ENCODE assay signal across 8 cellular contexts in genomic region chr14:55454264-55455151, GRCh38. TPM values are rescaled to one million over a fixed set of nuclear protein-coding genes. Genes with fewer than 3 reads are reported as not detected.
DNase-seq lines count a peak whose midpoint lies in the region; ATAC-seq, FAIRE-seq and TF ChIP-seq lines count a peak whose summit lies in the region.

No MANE protein-coding gene starts in this region.

- TF ChIP-seq CTCF in GM12878 (IDR thresholded peaks at IDR 0.05 in 2 of 3, conservative IDR thresholded peaks at IDR 0.05 in 1 of 3; ENCODE audit: control insufficient read depth in 2 of 3, extremely low read depth in 1 of 3, insufficient read depth in 1 of 3, low read depth in 3 of 3, low read length in 3 of 3) = no peak

- no peak for TF ChIP-seq POLR2A in GM12878 (IDR thresholded peaks at IDR 0.05; ENCODE audit: low read depth, low read length)

- POLR2A ChIA-PET in GM12878 (lab: Charles Lee) = no interaction called here

- no peak overlapping the region for H3K27ac Mint-ChIP-seq in effector memory CD8-positive, alpha-beta T cell

- RAD21 ChIA-PET in GM12878 (lab: Charles Lee; ENCODE audit: unreplicated experiment) = no interaction called here

- H3K4me3 ChIP-seq in HAP-1 (no peak overlapping the region; the same call in 1 of the 2 replicates), GM12878 (no peak overlapping the region)

- 41% methylated on average over 14 of the region's 14 CpGs for WGBS in GM12878 (ENCODE audit: insufficient coverage, insufficient replicate concordance, low lambda C conversion rate, missing lambda C conversion rate)

- TF ChIP-seq EP300 in GM12878 (IDR thresholded peaks at IDR 0.05; ENCODE audit: borderline replicate concordance in 1 of 2, control insufficient read depth in 1 of 2, low read depth in 2 of 2, low read length in 2 of 2) = no peak

- no peak overlapping the region for H3K27ac ChIP-seq in GM12878 (ENCODE audit: control insufficient read depth, insufficient read depth)

- peak; percentile 19 for ATAC-seq in GM12878
- ATAC-seq in effector memory CD8-positive, alpha-beta T cell (replicated peaks) = no peak
- ATAC-seq in HG03139 (IDR thresholded peaks at IDR 0.05; ENCODE audit: unreplicated experiment) = no peak
- ATAC-seq in GM21737 (IDR thresholded peaks at IDR 0.05; ENCODE audit: unreplicated experiment) = no peak

- H3K4me2 ChIP-seq in GM12878 (ENCODE audit: control insufficient read depth, insufficient read depth) = no peak overlapping the region

- BruUV-seq in GM12878 (replicated peaks; lab: Mats Ljungman, UMichigan) = no TSS peak

- no peaks in the 10 kb centered on the region for H3K36me3 ChIP-seq in HAP-1 (replicated peaks)
- H3K36me3 ChIP-seq in GM12878 (ENCODE audit: control insufficient read depth in 2 of 2, insufficient read depth in 2 of 2, low read length in 1 of 2) = no peaks in the 10 kb centered on the region

- H3K36me3 Mint-ChIP-seq in effector memory CD8-positive, alpha-beta T cell (ENCODE audit: insufficient read depth) = no peaks in the 10 kb centered on the region

- SMC1A ChIA-PET in GM12878 (lab: Charles Lee; ENCODE audit: uncharacterized antibody, unreplicated experiment) = interaction anchor here (0.6 to 1.4 kb wide), 3 partner anchors 8 to 117 kb away, joined by 3 to 4 read pairs (median 4); no protein-coding TSS in a partner anchor

- no peak for TF ChIP-seq RAD21 in GM12878 (IDR thresholded peaks at IDR 0.05; ENCODE audit: insufficient read depth, low read depth, low read length)

- no peaks in the 10 kb centered on the region for H3K27me3 ChIP-seq in HAP-1 (ENCODE audit: low read depth)
- no peaks in the 10 kb centered on the region for H3K27me3 ChIP-seq in GM12878 (replicated peaks in 1 of 2; ENCODE audit: control insufficient read depth in 2 of 2, insufficient read depth in 2 of 2, low read length in 1 of 2)

- no peak overlapping the region for H3K9ac ChIP-seq in GM12878 (ENCODE audit: control insufficient read depth, insufficient read depth, low read length)

- no peaks in the 10 kb centered on the region for H3K9me3 ChIP-seq in HAP-1
- H3K9me3 ChIP-seq in GM12878 (replicated peaks; ENCODE audit: control insufficient read depth, insufficient read depth, low read length) = no peaks in the 10 kb centered on the region

- peaks cover 0 to 3% of the 10 kb centered on the region in 2 donors for H3K4me1 Mint-ChIP-seq in effector memory CD8-positive, alpha-beta T cell (ENCODE audit: low read depth in 2 of 2)

- no peaks in the 10 kb centered on the region for H3K79me2 ChIP-seq in GM12878 (ENCODE audit: control insufficient read depth, insufficient read depth, low read length)

- H4K20me1 ChIP-seq in GM12878 (ENCODE audit: control insufficient read depth, insufficient read depth) = no peaks in the 10 kb centered on the region

- H3K9me3 Mint-ChIP-seq in effector memory CD8-positive, alpha-beta T cell = no peaks in the 10 kb centered on the region

- DNase-seq in HAP-1 (ENCODE audit: low spot score in 2 of 2) (peak; percentile 89 to 91), NCI-H2196 treated with DMSO at 0.1 percent for 48 hours (lab: John Stamatoyannopoulos, UW; ENCODE audit: unreplicated experiment) (peak; percentile 55), GM12878 (ENCODE audit: low read depth, low spot score) (no peak), lung microvascular endothelial cell (ENCODE audit: low read depth in 2 of 2) (peak; percentile 63 to 89), cerebellar nuclear complex (lab: John Stamatoyannopoulos, UW) (no peak)
- no peak for DNase-seq in effector memory CD8-positive, alpha-beta T cell

- no peak for FAIRE-seq in GM12878 (lab: Jason Lieb, UNC)

- in situ Hi-C loops in HAP-1 (cut with MboI; ENCODE audit: low sequenced_read_pairs) (no loop called here), GM12878 (cut with MboI) (no loop called here)

- H3K27me3 Mint-ChIP-seq in effector memory CD8-positive, alpha-beta T cell = peaks cover 12 to 17% of the 10 kb centered on the region in 2 donors

- no peak overlapping the region for H2AFZ ChIP-seq in GM12878 (ENCODE audit: control insufficient read depth, low read depth, low read length)

- H3K4me3 Mint-ChIP-seq in effector memory CD8-positive, alpha-beta T cell = no peak overlapping the region

- CTCF ChIA-PET in GM12878 (lab: Yijun Ruan, JAX) = interaction anchor here (0.8 to 2.5 kb wide), 5 partner anchors 8 to 1020 kb away, joined by 3 to 13 read pairs (median 3); no protein-coding TSS in a partner anchor

- H3K4me1 ChIP-seq in HAP-1 (peaks cover 15% of the 10 kb centered on the region), GM12878 (ENCODE audit: control insufficient read depth, insufficient read depth, low read length) (peaks cover 5% of the 10 kb centered on the region; the same call in 1 of the 2 replicates)

- intact Hi-C loops in GM12878 (cut with micrococcal nuclease; ENCODE audit: unreplicated experiment) = no loop called here

TF ChIP-seq in GM12878, 131 proteins besides CTCF, POLR2A, EP300 and RAD21 (continues in another document):
- TF ChIP-seq DPF2 (IDR thresholded peaks at IDR 0.05) (peak; percentile 50; the same call in 1 of the 2 replicates), CEBPZ (IDR thresholded peaks at IDR 0.05; ENCODE audit: low read depth, low read length) (no peak), IKZF1 (conservative IDR thresholded peaks at IDR 0.05) (peak; percentile 61), ATF7 (IDR thresholded peaks at IDR 0.05; ENCODE audit: low read depth) (no peak), HDAC2 (IDR thresholded peaks at IDR 0.05) (no peak), YY1 (IDR thresholded peaks at IDR 0.05; ENCODE audit: low read depth, low read length) (no peak), CREM (IDR thresholded peaks at IDR 0.05; ENCODE audit: low read depth) (0 out of 2 replicates have a peak, but pooled peaks have one; percentile 23), BCL11A (IDR thresholded peaks at IDR 0.05; ENCODE audit: low read depth, low read length) (peak; percentile 51; the same call in 1 of the 2 replicates), EED (IDR thresholded peaks at IDR 0.05; ENCODE audit: low read depth) (peak; percentile 84), IKZF2 (IDR thresholded peaks at IDR 0.05) (peak; percentile 33 to 53; a peak in 1 of 4 replicates)

RNA-seq across cellular contexts. Expression of gene TBPL2, which starts 14.1 kb away (rescaled TPM):
- total RNA-seq in GM12878 (2013; cell fraction: nucleolus; rRNA removed) = not detected in 2 replicates
- total RNA-seq in GM12878 (2014; rRNA removed) = not detected in 2 replicates
- not detected in 2 replicates for total RNA-seq in GM12878 (2014; rRNA removed; fragmentation: Illumina TruSeq; extraction: Trizol)
- 0.41 TPM in 1 of 2 replicates, not detected in the other for total RNA-seq in GM12878 (2021)
- polyA plus RNA-seq in GM12878 (2011; ENCODE audit: low read depth) = not detected
- polyA plus RNA-seq in GM12878 (2011; rRNA removed) = not detected in 2 replicates
- polyA plus RNA-seq in GM12878 (2011; cell fraction: cytosol; rRNA removed) = not detected in 2 replicates
- not detected in 2 replicates for polyA plus RNA-seq in GM12878 (2011; cell fraction: nucleus; rRNA removed)
- not detected in 2 replicates for polyA plus RNA-seq in GM12878 (2012)
- not detected in 2 replicates for polyA plus RNA-seq in GM12878 (2014; fragmentation: Illumina TruSeq; extraction: Trizol)
- not detected for polyA plus RNA-seq in GM12878 (2014; fragmentation: Nextera tagmentation; extraction: Ambion mirVana)
- polyA plus RNA-seq in GM12878 (2014; rRNA removed) = not detected in 2 replicates
- not detected for polyA plus RNA-seq in GM12878 (2016; fragmentation: Nextera tagmentation; extraction: Ambion mirVana)
- not detected in 2 replicates for polyA minus RNA-seq in GM12878 (2011; rRNA and poly(A)+ RNA removed)
- polyA minus RNA-seq in GM12878 (2011; cell fraction: cytosol; rRNA and poly(A)+ RNA removed) = not detected in 2 replicates
- not detected in 2 replicates for polyA minus RNA-seq in GM12878 (2011; cell fraction: nucleus; rRNA and poly(A)+ RNA removed)
- not detected in 2 replicates for total RNA-seq in lung microvascular endothelial cell

RNA-seq across cellular contexts. Expression of gene ATG14, which starts 42.9 kb away (rescaled TPM):
- 15.0 and 16.2 TPM in 2 replicates for total RNA-seq in GM12878 (2013; cell fraction: nucleolus; rRNA removed)
- total RNA-seq in GM12878 (2014; rRNA removed) (6.3 and 7.3 TPM in 2 replicates), GM12878 (2014; rRNA removed; fragmentation: Illumina TruSeq; extraction: Trizol) (5.5 TPM in 2 replicates), GM12878 (2021) (4.3 and 4.5 TPM in 2 replicates), lung microvascular endothelial cell (10.5 and 13.1 TPM in 2 replicates)
- 3.6 TPM for polyA plus RNA-seq in GM12878 (2011; ENCODE audit: low read depth)
- polyA plus RNA-seq in GM12878 (2011; rRNA removed) (5.6 and 7.4 TPM in 2 replicates), GM12878 (2014; fragmentation: Illumina TruSeq; extraction: Trizol) (5.9 and 6.6 TPM in 2 replicates), GM12878 (2014; fragmentation: Nextera tagmentation; extraction: Ambion mirVana) (1 to 10 TPM; 1.1 to 1.4 TPM), GM12878 (2014; rRNA removed) (6.4 TPM in 2 replicates), GM12878 (2016; fragmentation: Nextera tagmentation; extraction: Ambion mirVana) (1 to 10 TPM; 1.8 to 2.1 TPM)
- 2.7 and 3.0 TPM in 2 replicates for polyA plus RNA-seq in GM12878 (2011; cell fraction: cytosol; rRNA removed)
- polyA plus RNA-seq in GM12878 (2011; cell fraction: nucleus; rRNA removed) = 8.6 and 8.7 TPM in 2 replicates
- polyA plus RNA-seq in GM12878 (2012) = 4.1 and 4.6 TPM in 2 replicates
- polyA minus RNA-seq in GM12878 (2011; rRNA and poly(A)+ RNA removed) = 3.7 and 4.1 TPM in 2 replicates
- 1.6 and 1.7 TPM in 2 replicates for polyA minus RNA-seq in GM12878 (2011; cell fraction: cytosol; rRNA and poly(A)+ RNA removed)
- 2.7 and 4.0 TPM in 2 replicates for polyA minus RNA-seq in GM12878 (2011; cell fraction: nucleus; rRNA and poly(A)+ RNA removed)

Comparison
In these comparisons a context has a peak if more than half of its experiments do, and no peak if none do; other contexts are left out.
1. DNase-seq: peak in HAP-1 (2 of 2), NCI-H2196 treated with DMSO at 0.1 percent for 48 hours (single experiment) and lung microvascular endothelial cell (2 of 2); none in GM12878 (single experiment), effector memory CD8-positive, alpha-beta T cell (0 of 3) and cerebellar nuclear complex (0 of 2).